15 cellular contexts compared by ENCODE assay signal in genomic region chr7:100696123-100696521, GRCh38. TPM values are rescaled to one million over a fixed set of nuclear protein-coding genes. Genes with fewer than 3 reads are reported as not detected.
DNase-seq lines count a peak whose midpoint lies in the region; TF ChIP-seq lines count a peak whose summit lies in the region.
"Had no signal": no experiment of that assay in that cellular context is flagged by ENCODE, and none has a peak within 500 bp of the region (broad histone marks: within the 10 kb centered on the region; RNA-seq: fewer than 3 reads in every experiment).

No MANE protein-coding gene starts in this region.

- H3F3A ChIP-seq in DOHH2 (ENCODE audit: control insufficient read depth, insufficient read depth) = peaks cover 19% of the 10 kb centered on the region

- no peak overlapping the region for H2BK120ac ChIP-seq in neuronal stem cell (ENCODE audit: low read depth, low read length)

- H3K4me3 ChIP-seq in DOHH2 (ENCODE audit: low read length) (no peak overlapping the region), SK-N-MC (no peak overlapping the region), Peyer's patch (no peak overlapping the region), neuronal stem cell (ENCODE audit: low read length in 2 of 2) (no peak overlapping the region)

- DNase-seq in SK-N-MC (ENCODE audit: low read depth, low spot score) (no peak), mesothelial cell of epicardium (ENCODE audit: low spot score in 2 of 2, unreplicated experiment in 2 of 2) (no peak), Peyer's patch (no peak), LoVo (ENCODE audit: low spot score) (no peak), neuronal stem cell (ENCODE audit: low spot score) (no peak)
- DNase-seq: activated CD4-positive, alpha-beta T cell treated with anti-CD3 and anti-CD28 coated beads for 4 hours; EL; HCEC 1CT; MV-4-11; NCI-H226; PC-3 had no signal

- H3K4me1 Mint-ChIP-seq in mesothelial cell of epicardium = peaks cover 20% of the 10 kb centered on the region

- H3K18ac ChIP-seq in neuronal stem cell (ENCODE audit: low read length) = no peak overlapping the region

- no peak overlapping the region for H2BK5ac ChIP-seq in neuronal stem cell (ENCODE audit: low read length)

- no peaks in the 10 kb centered on the region for H3K36me3 Mint-ChIP-seq in mesothelial cell of epicardium

- no peak overlapping the region for H3K23ac ChIP-seq in neuronal stem cell (ENCODE audit: low read depth, low read length, poor library complexity)

- H3K27ac Mint-ChIP-seq in mesothelial cell of epicardium = no peak overlapping the region

- H3K4me1 ChIP-seq in DOHH2 (ENCODE audit: control insufficient read depth, low read length) (peaks cover 35% of the 10 kb centered on the region), Peyer's patch (peaks cover 0 to 23% (median 20%) of the 10 kb centered on the region in 4 donors), neuronal stem cell (ENCODE audit: control insufficient read depth in 2 of 2, insufficient read depth in 1 of 2, low read depth in 1 of 2, low read length in 2 of 2) (peaks cover 6 to 16% of the 10 kb centered on the region in 2 donors)

- no peaks in the 10 kb centered on the region for H3K9me2 ChIP-seq in DOHH2 (replicated peaks; ENCODE audit: control insufficient read depth, low read length)

- H4K8ac ChIP-seq in neuronal stem cell (ENCODE audit: low read depth, low read length) = no peak overlapping the region

- H2BK12ac ChIP-seq in neuronal stem cell (ENCODE audit: low read length) = no peak overlapping the region

- peaks cover 26% of the 10 kb centered on the region for H3K79me2 ChIP-seq in DOHH2 (ENCODE audit: control insufficient read depth, low read length)

- peaks cover 4% of the 10 kb centered on the region for H4K20me1 ChIP-seq in DOHH2 (ENCODE audit: control insufficient read depth, insufficient read depth, low read depth, low read length)

- WGBS in neuronal stem cell (ENCODE audit: extremely low coverage in 2 of 2, insufficient read length in 2 of 2, insufficient replicate concordance in 1 of 2), 2 donors = no CpG with 5 or more reads among the region's 6 CpGs

- H3K79me1 ChIP-seq in neuronal stem cell (ENCODE audit: low read depth, low read length) = peaks cover 3% of the 10 kb centered on the region

- TF ChIP-seq POLR2A in Peyer's patch (IDR thresholded peaks at IDR 0.05) = no peak

- H3K27ac ChIP-seq in DOHH2 (ENCODE audit: low read depth, low read length) = no peak overlapping the region
- H3K27ac ChIP-seq in SK-N-MC = 0 out of 2 replicates have a peak overlapping the region, but pooled peaks have one; percentile 42
- no peak overlapping the region for H3K27ac ChIP-seq in Peyer's patch
- H3K27ac ChIP-seq in neuronal stem cell (replicated peaks; ENCODE audit: low read length) = no peak overlapping the region

- H3K27me3 ChIP-seq in DOHH2 (ENCODE audit: control insufficient read depth, low read length) (peaks cover 49% of the 10 kb centered on the region), Peyer's patch (no peaks in the 10 kb centered on the region), neuronal stem cell (ENCODE audit: control insufficient read depth in 3 of 3, insufficient read depth in 3 of 3, low read depth in 1 of 3, low read length in 3 of 3) (peaks cover 0 to 2% (median 0%) of the 10 kb centered on the region in 3 experiments)

- no peaks in the 10 kb centered on the region for H3K9me3 Mint-ChIP-seq in mesothelial cell of epicardium

- H4K91ac ChIP-seq in neuronal stem cell (ENCODE audit: low read depth, low read length, poor library complexity) = no peak overlapping the region

- H3K4ac ChIP-seq in neuronal stem cell (ENCODE audit: low read length) = no peak overlapping the region

- no peak overlapping the region for H2AK5ac ChIP-seq in neuronal stem cell (ENCODE audit: low read depth, low read length)

- H3K4me3 Mint-ChIP-seq in mesothelial cell of epicardium = peak overlapping the region; percentile 64

- no peak overlapping the region for H2AFZ ChIP-seq in neuronal stem cell (ENCODE audit: low read length)

- H3K4me2 ChIP-seq in DOHH2 (ENCODE audit: low read length) (peak overlapping the region; percentile 64), neuronal stem cell (ENCODE audit: insufficient read depth, low read length, poor library complexity, severe bottlenecking) (no peak overlapping the region)

- H3K27me3 Mint-ChIP-seq in mesothelial cell of epicardium (ENCODE audit: low read depth) = peaks cover 12% of the 10 kb centered on the region

- H3K36me3 ChIP-seq in DOHH2 (ENCODE audit: control insufficient read depth, low read length) = peaks cover 19% of the 10 kb centered on the region
- H3K36me3 ChIP-seq in SK-N-MC (ENCODE audit: insufficient read depth, low read length) = no peaks in the 10 kb centered on the region
- H3K36me3 ChIP-seq in Peyer's patch = no peaks in the 10 kb centered on the region
- H3K36me3 ChIP-seq in neuronal stem cell (replicated peaks in 1 of 2; ENCODE audit: control insufficient read depth in 2 of 2, insufficient read depth in 2 of 2, low read length in 2 of 2) = peaks cover 3 to 12% of the 10 kb centered on the region in 2 donors

- H3K9ac ChIP-seq in SK-N-MC (ENCODE audit: insufficient read length) (no peak overlapping the region), neuronal stem cell (ENCODE audit: low read depth, low read length, poor library complexity) (no peak overlapping the region)

- TF ChIP-seq CTCF in DOHH2 (IDR thresholded peaks at IDR 0.05; ENCODE audit: low read depth, low read length, poor library complexity, severe bottlenecking) = no peak
- no peak for TF ChIP-seq CTCF in mesothelial cell of epicardium (IDR thresholded peaks at IDR 0.05; ENCODE audit: unreplicated experiment)
- no peak for TF ChIP-seq CTCF in Peyer's patch (IDR thresholded peaks at IDR 0.05)

- no peak overlapping the region for H3K14ac ChIP-seq in neuronal stem cell (ENCODE audit: low read length)

- H2BK15ac ChIP-seq in neuronal stem cell (ENCODE audit: low read length) = no peak overlapping the region

- no peaks in the 10 kb centered on the region for H3K9me3 ChIP-seq in DOHH2 (ENCODE audit: control insufficient read depth, insufficient read depth, low read length)
- no peaks in the 10 kb centered on the region for H3K9me3 ChIP-seq in SK-N-MC (ENCODE audit: low read depth, low read length)
- no peaks in the 10 kb centered on the region for H3K9me3 ChIP-seq in Peyer's patch
- no peaks in the 10 kb centered on the region for H3K9me3 ChIP-seq in neuronal stem cell (replicated peaks in 1 of 2; ENCODE audit: control insufficient read depth in 2 of 2, insufficient read depth in 1 of 2, low read depth in 1 of 2, low read length in 2 of 2)

RNA-seq across cellular contexts. Expression of gene GIGYF1, which starts 2.1 kb away (rescaled TPM):
- total RNA-seq in mesothelial cell of epicardium (98.5 to 99.2 TPM (median 99.1 TPM) in 3 replicates), Peyer's patch (100 to 1,000 TPM in 1 of 4 donors, 10 to 100 TPM in 3; 41.3 to 126 (median 72.9) TPM)
- 29.2 TPM for polyA plus RNA-seq in neuronal stem cell (2013, experiment 1 of 2)
- polyA plus RNA-seq in neuronal stem cell (2013, experiment 2 of 2) = 28.5 TPM

RNA-seq across cellular contexts. Expression of gene POP7, which starts 9.8 kb away (rescaled TPM):
- total RNA-seq in mesothelial cell of epicardium (26.0 to 27.2 TPM (median 26.6 TPM) in 3 replicates), Peyer's patch (10 to 100 TPM; 23.9 to 38.1 (median 29.7) TPM)
- polyA plus RNA-seq in neuronal stem cell (2013, experiment 1 of 2) = 50.2 TPM
- polyA plus RNA-seq in neuronal stem cell (2013, experiment 2 of 2) = 53.7 TPM

RNA-seq across cellular contexts. Expression of gene GNB2, which starts 22.6 kb away (rescaled TPM):
- total RNA-seq in mesothelial cell of epicardium (173 to 178 TPM (median 174 TPM) in 3 replicates), Peyer's patch (100 to 1,000 TPM; 123 to 236 (median 172) TPM)
- 110 TPM for polyA plus RNA-seq in neuronal stem cell (2013, experiment 1 of 2)
- polyA plus RNA-seq in neuronal stem cell (2013, experiment 2 of 2) = 110 TPM

RNA-seq across cellular contexts. Expression of gene EPO, which starts 24.1 kb away (rescaled TPM):
- 0.16 to 0.27 TPM in 2 of 3 replicates, not detected in the other for total RNA-seq in mesothelial cell of epicardium
- not detected for total RNA-seq in Peyer's patch
- polyA plus RNA-seq in neuronal stem cell (2013, experiment 1 of 2) = 0.07 TPM
- 0.14 TPM for polyA plus RNA-seq in neuronal stem cell (2013, experiment 2 of 2)
- total RNA-seq: cardiac septum, glomerular endothelial cell, PC-3 had no signal
- polyA plus RNA-seq: BJ had no signal

RNA-seq across cellular contexts. Expression of gene ZAN, which starts 37.3 kb away (rescaled TPM):
- total RNA-seq in mesothelial cell of epicardium = not detected in 3 replicates
- total RNA-seq in Peyer's patch = not detected
- not detected for polyA plus RNA-seq in neuronal stem cell (2013, experiment 1 of 2)
- under 0.01 TPM for polyA plus RNA-seq in neuronal stem cell (2013, experiment 2 of 2)
- total RNA-seq: cardiac septum, glomerular endothelial cell, PC-3 had no signal
- polyA plus RNA-seq: BJ had no signal
